18 cellular contexts compared by ENCODE assay signal in genomic region chr10:14329609-14330246, GRCh38. TPM values are rescaled to one million over a fixed set of nuclear protein-coding genes. Genes with fewer than 3 reads are reported as not detected.
DNase-seq lines count a peak whose midpoint lies in the region; ATAC-seq and TF ChIP-seq lines count a peak whose summit lies in the region.
"Had no signal": no experiment of that assay in that cellular context is flagged by ENCODE, and none has a peak within 500 bp of the region (broad histone marks: within the 10 kb centered on the region; RNA-seq: fewer than 3 reads in every experiment).

No MANE protein-coding gene starts in this region.

- H3K27me3 Mint-ChIP-seq in stimulated activated naive B cell treated with anti-CD40 and anti-IgM and Interleukin-4, amounts not matched to agents 10 μg/mL and 1 μg/mL and 100 μg/mL, for 72 hours = peaks cover 40 to 71% of the 10 kb centered on the region in 2 donors

- H3K36me3 ChIP-seq in iPS-20b (ENCODE audit: insufficient read depth, low read depth, low read length) = no peaks in the 10 kb centered on the region
- H3K36me3 ChIP-seq: pancreas had no signal

- H3K36me3 Mint-ChIP-seq in stimulated activated naive B cell treated with anti-CD40 and anti-IgM and Interleukin-4, amounts not matched to agents 10 μg/mL and 1 μg/mL and 100 μg/mL, for 72 hours = no peaks in the 10 kb centered on the region
- H3K36me3 Mint-ChIP-seq: CD4-positive, alpha-beta memory T cell; stimulated activated memory B cell treated with anti-CD40 and anti-IgM and Interleukin-4, amounts not matched to agents 10 μg/mL and 1 μg/mL and 100 μg/mL, for 72 hours had no signal

- no peak for TF ChIP-seq CTCF in omental fat pad (IDR thresholded peaks at IDR 0.05)

- peak overlapping the region; percentile 23; the same call in 1 of the 2 replicates for H3K4me3 ChIP-seq in iPS-20b (ENCODE audit: low read length)
- H3K4me3 ChIP-seq: pancreas had no signal

- peaks cover 0 to 5% of the 10 kb centered on the region in 2 donors for H3K4me1 Mint-ChIP-seq in stimulated activated naive B cell treated with anti-CD40 and anti-IgM and Interleukin-4, amounts not matched to agents 10 μg/mL and 1 μg/mL and 100 μg/mL, for 72 hours
- H3K4me1 Mint-ChIP-seq: stimulated activated memory B cell treated with anti-CD40 and anti-IgM and Interleukin-4, amounts not matched to agents 10 μg/mL and 1 μg/mL and 100 μg/mL, for 72 hours had no signal

- peak; percentile 11 for DNase-seq in G401 (ENCODE audit: low spot score)
- peak; percentile 32 for DNase-seq in RPMI7951 (ENCODE audit: low read depth)
- DNase-seq in omental fat pad (ENCODE audit: low spot score) = no peak
- DNase-seq in NK-92 treated with Interleukin-12 subunit alpha and Interleukin-12 subunit beta, amount 100 ng/mL, for 24 hours (lab: John Stamatoyannopoulos, UW) = no peak
- no peak for DNase-seq in HPDE6-E6E7 (ENCODE audit: extremely low spot score)
- DNase-seq in stimulated activated naive B cell treated with anti-CD40 and anti-IgM and Interleukin-4, amounts not matched to agents 10 μg/mL and 1 μg/mL and 100 μg/mL, for 72 hours = no peak
- no peak for DNase-seq in NCI-H510A treated with DMSO at 0.1 percent for 48 hours (lab: John Stamatoyannopoulos, UW)
- DNase-seq: activated CD4-positive, alpha-beta T cell treated with anti-CD3 and anti-CD28 coated beads for 4 hours; CD4-positive, alpha-beta memory T cell; DND-41; kidney; pancreas; T1000 had no signal

- H3K9ac ChIP-seq in iPS-20b (ENCODE audit: low read depth, low read length) = no peak overlapping the region
- H3K9ac ChIP-seq: KMS-11 had no signal

- H3K4me1 ChIP-seq in iPS-20b (ENCODE audit: insufficient read depth, low read length) = peaks cover 22% of the 10 kb centered on the region
- H3K4me1 ChIP-seq: pancreas had no signal

- no peak overlapping the region for H3K27ac Mint-ChIP-seq in stimulated activated naive B cell treated with anti-CD40 and anti-IgM and Interleukin-4, amounts not matched to agents 10 μg/mL and 1 μg/mL and 100 μg/mL, for 72 hours
- H3K27ac Mint-ChIP-seq: CD4-positive, alpha-beta memory T cell; dendritic cell treated with granulocyte-macrophage colony-stimulating factor and Interleukin-4, amounts not matched to agents 40 ng/mL and 50 ng/mL, for 4 days; stimulated activated memory B cell treated with anti-CD40 and anti-IgM and Interleukin-4, amounts not matched to agents 10 μg/mL and 1 μg/mL and 100 μg/mL, for 72 hours had no signal

- ATAC-seq in omental fat pad (ENCODE audit: low FRiP score) = peak; percentile 46
- no peak for ATAC-seq in stimulated activated naive B cell treated with anti-CD40 and anti-IgM and Interleukin-4, amounts not matched to agents 10 μg/mL and 1 μg/mL and 100 μg/mL, for 72 hours (replicated peaks)
- ATAC-seq: pancreas; stimulated activated memory B cell treated with anti-CD40 and anti-IgM and Interleukin-4, amounts not matched to agents 10 μg/mL and 1 μg/mL and 100 μg/mL, for 72 hours had no signal

- H3K9me3 Mint-ChIP-seq in stimulated activated naive B cell treated with anti-CD40 and anti-IgM and Interleukin-4, amounts not matched to agents 10 μg/mL and 1 μg/mL and 100 μg/mL, for 72 hours = no peaks in the 10 kb centered on the region
- H3K9me3 Mint-ChIP-seq: CD4-positive, alpha-beta memory T cell; dendritic cell treated with granulocyte-macrophage colony-stimulating factor and Interleukin-4, amounts not matched to agents 40 ng/mL and 50 ng/mL, for 4 days; stimulated activated memory B cell treated with anti-CD40 and anti-IgM and Interleukin-4, amounts not matched to agents 10 μg/mL and 1 μg/mL and 100 μg/mL, for 72 hours had no signal

- H3K27ac ChIP-seq in iPS-20b (ENCODE audit: low read length) = no peak overlapping the region
- H3K27ac ChIP-seq: HL-60, KMS-11, pancreas had no signal

- H3K9me3 ChIP-seq in iPS-20b (ENCODE audit: insufficient read depth, low read depth, low read length) = no peaks in the 10 kb centered on the region
- H3K9me3 ChIP-seq: pancreas had no signal

- in situ Hi-C loops in G401 (cut with HindIII; ENCODE audit: low sequenced_read_pairs) = no loop called here

- no peak overlapping the region for H3K4me3 Mint-ChIP-seq in stimulated activated naive B cell treated with anti-CD40 and anti-IgM and Interleukin-4, amounts not matched to agents 10 μg/mL and 1 μg/mL and 100 μg/mL, for 72 hours
- H3K4me3 Mint-ChIP-seq: CD4-positive, alpha-beta memory T cell; dendritic cell treated with granulocyte-macrophage colony-stimulating factor and Interleukin-4, amounts not matched to agents 40 ng/mL and 50 ng/mL, for 4 days; stimulated activated memory B cell treated with anti-CD40 and anti-IgM and Interleukin-4, amounts not matched to agents 10 μg/mL and 1 μg/mL and 100 μg/mL, for 72 hours had no signal

- peaks cover 7% of the 10 kb centered on the region; the same call in 1 of the 2 replicates for H3K27me3 ChIP-seq in iPS-20b (ENCODE audit: insufficient read depth, low read length)
- H3K27me3 ChIP-seq: pancreas had no signal

RNA-seq across cellular contexts. Expression of gene FRMD4A, which starts 1.0 kb away (rescaled TPM):
- total RNA-seq in G401 (2014; rRNA removed; shearing (Covaris generic)) = 21.1 and 63.4 TPM in 2 replicates
- total RNA-seq in RPMI7951 (2014; rRNA removed; shearing (Covaris generic)) = 43.3 and 51.1 TPM in 2 replicates
- total RNA-seq in omental fat pad = 100 to 1,000 TPM in 1 of 4 donors, 10 to 100 TPM in 3; 66.8 to 119 (median 81.6) TPM

Comparison
In these comparisons a context has a peak if more than half of its experiments do, and no peak if none do; other contexts are left out.
1. DNase-seq: peak in G401 (single experiment) and RPMI7951 (single experiment); none in omental fat pad (single experiment), NK-92 treated with Interleukin-12 subunit alpha and Interleukin-12 subunit beta, amount 100 ng/mL, for 24 hours (single experiment), HPDE6-E6E7 (single experiment), stimulated activated naive B cell treated with anti-CD40 and anti-IgM and Interleukin-4, amounts not matched to agents 10 μg/mL and 1 μg/mL and 100 μg/mL, for 72 hours (single experiment) and NCI-H510A treated with DMSO at 0.1 percent for 48 hours (single experiment).